Comparison of ENCODE assay signal across 17 cellular contexts in genomic region chr3:21745971-21746370, GRCh38. TPM values are rescaled to one million over a fixed set of nuclear protein-coding genes. Genes with fewer than 3 reads are reported as not detected.
"Had no signal": no experiment of that assay in that cellular context is flagged by ENCODE, and none has a peak within 500 bp of the region (broad histone marks: within the 10 kb centered on the region; RNA-seq: fewer than 3 reads in every experiment).

No MANE protein-coding gene starts in this region.

- FAIRE-seq: colon, endothelial cell of umbilical vein, TTC549 had no signal

- H3K9me3 ChIP-seq: sigmoid colon, SK-N-SH had no signal

- DNase-seq: activated CD4-positive, alpha-beta T cell treated with anti-CD3 and anti-CD28 coated beads, Interleukin-2, amount 50 U/mL, for 1 hour; activated CD4-positive, CD25-positive, alpha-beta regulatory T cell; amygdala; effector CD4-positive, alpha-beta T cell; islet precursor cell; left lung; mesendoderm; sigmoid colon; SK-N-SH; stimulated activated CD4-positive, alpha-beta T cell treated with anti-CD3 and anti-CD28 coated beads, Interleukin-12 subunit alpha, Interleukin-12 subunit beta, amount 100 ng/mL, for 4 hours; stimulated activated naive CD4-positive, alpha-beta T cell; upper lobe of left lung had no signal

- H3K4me1 ChIP-seq: left lung had no signal

- H3K27ac ChIP-seq: cardiac muscle cell, left lung, upper lobe of left lung had no signal

- H3K27me3 ChIP-seq: cardiac muscle cell, upper lobe of left lung had no signal

- ATAC-seq: left lung had no signal

- H3K4me2 ChIP-seq: SK-N-SH had no signal

- H3K9ac ChIP-seq: SK-N-SH had no signal

- H3K4me3 ChIP-seq: cardiac muscle cell, left lung, upper lobe of left lung had no signal

- H3K36me3 ChIP-seq: cardiac muscle cell, left lung, sigmoid colon, upper lobe of left lung had no signal

RNA-seq across cellular contexts. Expression of gene ZNF385D, which starts 5.0 kb away (rescaled TPM):
- total RNA-seq: activated T-helper 2 cell treated with anti-CD3 and anti-CD28 coated beads, Interferon-gamma antibody, Interleukin-2, Interleukin-4, amounts not matched to agents 10 μg/mL and 5 μg/mL and 100 μg/mL, durations not matched to agents 14 hours and 24 hours and 36 hours; endothelial cell of umbilical vein had no signal
- polyA plus RNA-seq: endothelial cell of umbilical vein had no signal
